18 cellular contexts compared by ENCODE assay signal in the genomic region with DNA sequence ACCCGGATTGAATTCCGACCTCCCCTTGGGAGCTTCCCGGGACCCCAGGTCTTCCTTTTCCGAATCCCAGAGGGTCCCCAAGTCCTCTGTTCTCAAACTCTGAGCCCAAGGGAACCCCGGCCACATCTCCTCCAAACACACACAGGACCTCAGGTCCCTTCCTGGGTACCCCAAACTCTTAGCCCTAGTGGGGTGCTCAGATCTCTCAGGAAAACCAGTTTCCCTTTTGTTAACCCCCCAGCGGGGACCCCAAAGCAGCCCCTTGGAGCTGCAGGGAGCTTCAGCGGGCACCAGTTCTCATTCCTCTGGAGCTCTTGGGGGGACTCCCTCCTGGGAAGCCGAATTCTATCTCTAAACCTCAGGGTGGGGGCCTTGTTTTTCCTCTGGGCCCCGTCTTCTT. TPM values are rescaled to one million over a fixed set of nuclear protein-coding genes. Genes with fewer than 3 reads are reported as not detected.
DNase-seq lines count a peak whose midpoint lies in the region; TF ChIP-seq lines count a peak whose summit lies in the region.
"Had no signal": no experiment of that assay in that cellular context is flagged by ENCODE, and none has a peak within 500 bp of the region (broad histone marks: within the 10 kb centered on the region; RNA-seq: fewer than 3 reads in every experiment).

No MANE protein-coding gene starts in this region.

- H3K4me3 ChIP-seq in NT2/D1 (ENCODE audit: insufficient read length, low read depth) (no peak overlapping the region), fibroblast of villous mesenchyme (ENCODE audit: low read depth, low read length) (peak overlapping the region; percentile 54)

- no peaks in the 10 kb centered on the region for H3K9me3 ChIP-seq in NT2/D1 (ENCODE audit: insufficient read depth, low read length)
- H3K9me3 ChIP-seq: sigmoid colon, thoracic aorta had no signal

- peaks cover 11% of the 10 kb centered on the region for H3K4me1 ChIP-seq in NT2/D1 (ENCODE audit: insufficient read depth, insufficient read length)
- H3K4me1 ChIP-seq: foreskin keratinocyte had no signal

- DNase-seq in D341Med (ENCODE audit: low spot score) (peak; percentile 18), NT2/D1 (ENCODE audit: low read depth, low spot score) (no peak), fibroblast of villous mesenchyme (ENCODE audit: low read depth) (no peak), osteocyte (ENCODE audit: extremely low spot score, unreplicated experiment) (no peak), activated gamma-delta T cell (lab: John Stamatoyannopoulos, UW) (no peak), EL (no peak), NCI-H2171 (lab: John Stamatoyannopoulos, UW) (no peak)
- DNase-seq: activated naive CD8-positive, alpha-beta T cell treated with anti-CD3 and anti-CD28 coated beads, Interleukin-2, amount 10 ng/mL, durations not matched to agents 7 days and 5 days; foreskin keratinocyte; MM.1S; NCI-H2029 treated with DMSO at 0.1 percent for 48 hours; nucleus accumbens; RPMI8226; sigmoid colon had no signal

- no peak overlapping the region for H3K27ac Mint-ChIP-seq in osteocyte (ENCODE audit: unreplicated experiment)
- H3K27ac Mint-ChIP-seq: activated naive CD8-positive, alpha-beta T cell treated with anti-CD3 and anti-CD28 coated beads, Interleukin-2, amount 10 ng/mL, durations not matched to agents 7 days and 5 days had no signal

- TF ChIP-seq CTCF in fibroblast of villous mesenchyme (IDR thresholded peaks at IDR 0.05; ENCODE audit: insufficient read depth, low read depth, low read length) (no peak), osteocyte (IDR thresholded peaks at IDR 0.05) (no peak)

- no peaks in the 10 kb centered on the region for H3K36me3 Mint-ChIP-seq in osteocyte (ENCODE audit: unreplicated experiment)
- H3K36me3 Mint-ChIP-seq: activated naive CD8-positive, alpha-beta T cell treated with anti-CD3 and anti-CD28 coated beads, Interleukin-2, amount 10 ng/mL, durations not matched to agents 7 days and 5 days had no signal

- H3K9ac ChIP-seq in NT2/D1 (ENCODE audit: insufficient read length, low read depth) = peak overlapping the region; percentile 80

- no peaks in the 10 kb centered on the region for H3K9me3 Mint-ChIP-seq in osteocyte (ENCODE audit: unreplicated experiment)
- H3K9me3 Mint-ChIP-seq: activated naive CD8-positive, alpha-beta T cell treated with anti-CD3 and anti-CD28 coated beads, Interleukin-2, amount 10 ng/mL, durations not matched to agents 7 days and 5 days had no signal

- H3K27me3 Mint-ChIP-seq in osteocyte (ENCODE audit: unreplicated experiment) = no peaks in the 10 kb centered on the region

- H3K4me1 Mint-ChIP-seq in osteocyte (ENCODE audit: unreplicated experiment) = peaks cover 9% of the 10 kb centered on the region
- H3K4me1 Mint-ChIP-seq: activated naive CD8-positive, alpha-beta T cell treated with anti-CD3 and anti-CD28 coated beads, Interleukin-2, amount 10 ng/mL, durations not matched to agents 7 days and 5 days had no signal

- H3K4me3 Mint-ChIP-seq in osteocyte (ENCODE audit: unreplicated experiment) = peak overlapping the region; percentile 56
- H3K4me3 Mint-ChIP-seq: activated naive CD8-positive, alpha-beta T cell treated with anti-CD3 and anti-CD28 coated beads, Interleukin-2, amount 10 ng/mL, durations not matched to agents 7 days and 5 days had no signal

- peaks cover 41% of the 10 kb centered on the region for H3K27me3 ChIP-seq in NT2/D1 (ENCODE audit: insufficient read depth, insufficient read length)

- no peaks in the 10 kb centered on the region for H3K36me3 ChIP-seq in NT2/D1 (ENCODE audit: insufficient read depth, insufficient read length, low read length)
- H3K36me3 ChIP-seq: sigmoid colon, thoracic aorta had no signal

RNA-seq across cellular contexts. Expression of a gene that starts 0.8 kb away (rescaled TPM):
- total RNA-seq in fibroblast of villous mesenchyme (under 0.01 and 1.3 TPM in 2 replicates), osteocyte (not detected in 2 replicates)
- total RNA-seq: activated naive CD8-positive, alpha-beta T cell treated with anti-CD3 and anti-CD28 coated beads, Interleukin-2, amount 10 ng/mL, durations not matched to agents 7 days and 5 days; foreskin keratinocyte; HT1080; sigmoid colon; T-helper 1 cell treated with Interleukin-12 subunit alpha and Interleukin-12 subunit beta and Interleukin-4 antibody, amounts not matched to agents 30 ng/mL and 1 ng/mL, for 36 hours; thoracic aorta had no signal

RNA-seq across cellular contexts. Expression of a gene that starts 29.5 kb away (rescaled TPM):
- total RNA-seq in fibroblast of villous mesenchyme (under 0.01 TPM in 1 of 2 replicates, not detected in the other), osteocyte (not detected in 2 replicates)
- total RNA-seq: activated naive CD8-positive, alpha-beta T cell treated with anti-CD3 and anti-CD28 coated beads, Interleukin-2, amount 10 ng/mL, durations not matched to agents 7 days and 5 days; bronchial epithelial cell; foreskin keratinocyte; T-helper 1 cell treated with Interleukin-12 subunit alpha and Interleukin-12 subunit beta and Interleukin-4 antibody, amounts not matched to agents 30 ng/mL and 1 ng/mL, for 36 hours; thoracic aorta had no signal
